In genomic region chr2:152037711-152038110, GRCh38 we compare ENCODE assay signal across 17 cellular contexts.
DNase-seq lines count a peak whose midpoint lies in the region; ATAC-seq and TF ChIP-seq lines count a peak whose summit lies in the region.
"Had no signal": no experiment of that assay in that cellular context is flagged by ENCODE, and none has a peak within 500 bp of the region (broad histone marks: within the 10 kb centered on the region; RNA-seq: fewer than 3 reads in every experiment).

No MANE protein-coding gene starts in this region.

- no peaks in the 10 kb centered on the region for H3K36me3 ChIP-seq in transverse colon
- H3K36me3 ChIP-seq: SJSA1 had no signal

- no peaks in the 10 kb centered on the region for H3K27me3 ChIP-seq in transverse colon

- peak; percentile 82 for ATAC-seq in left cardiac atrium
- ATAC-seq in T-cell (replicated peaks in 1 of 4) = no peak

- H3K4me3 ChIP-seq in transverse colon = no peak overlapping the region
- no peak overlapping the region for H3K4me3 ChIP-seq in coronary artery
- H3K4me3 ChIP-seq: GM23248, SJSA1 had no signal

- peak overlapping the region; percentile 92 for H3K27ac Mint-ChIP-seq in dendritic cell treated with granulocyte-macrophage colony-stimulating factor and Interleukin-4, amounts not matched to agents 40 ng/mL and 50 ng/mL, for 4 days
- no peak overlapping the region for H3K27ac Mint-ChIP-seq in nephron progenitor cell
- H3K27ac Mint-ChIP-seq in T-cell = no peak overlapping the region
- H3K27ac Mint-ChIP-seq: activated T-helper 2 cell treated with anti-CD3 and anti-CD28 coated beads, Interferon-gamma antibody, Interleukin-2, Interleukin-4, amounts not matched to agents 10 μg/mL and 5 μg/mL and 100 μg/mL, durations not matched to agents 14 hours and 24 hours and 36 hours; IgD-negative memory B cell; T-helper 2 cell treated with Interferon-gamma antibody and Interleukin-4, amounts not matched to agents 5 μg/mL and 100 μg/mL, for 36 hours had no signal

- CTCF ChIA-PET in T-cell (lab: Charles Lee) = interaction anchor here (1.3 to 3.0 kb wide), 4 partner anchors 9 to 1483 kb away, joined by 3 to 24 read pairs (median 6); no protein-coding TSS in a partner anchor

- H3K4me3 Mint-ChIP-seq in dendritic cell treated with granulocyte-macrophage colony-stimulating factor and Interleukin-4, amounts not matched to agents 40 ng/mL and 50 ng/mL, for 4 days = no peak overlapping the region
- H3K4me3 Mint-ChIP-seq in nephron progenitor cell = no peak overlapping the region
- H3K4me3 Mint-ChIP-seq in T-cell = no peak overlapping the region
- H3K4me3 Mint-ChIP-seq: IgD-negative memory B cell; neural crest cell; T-helper 2 cell treated with Interferon-gamma antibody and Interleukin-4, amounts not matched to agents 5 μg/mL and 100 μg/mL, for 36 hours had no signal

- TF ChIP-seq CTCF in nephron progenitor cell (IDR thresholded peaks at IDR 0.05) = no peak
- no peak for TF ChIP-seq CTCF in transverse colon (IDR thresholded peaks at IDR 0.05)
- TF ChIP-seq CTCF in coronary artery (IDR thresholded peaks at IDR 0.05) = no peak

- DNase-seq in left cardiac atrium (peak; percentile 52), nephron progenitor cell (peak; percentile 15), transverse colon (peak; percentile 34), T-cell (no peak), GM19238 (ENCODE audit: insufficient read length, low spot score) (no peak), coronary artery (ENCODE audit: low spot score) (no peak)
- DNase-seq: Caco-2; GM23248; NCI-H187; NCI-H510A; stimulated activated CD4-positive, alpha-beta T cell treated with anti-CD3 and anti-CD28 coated beads, Interleukin-4, amount 100 ng/mL, for 1 hour had no signal

- H3K4me1 Mint-ChIP-seq in dendritic cell treated with granulocyte-macrophage colony-stimulating factor and Interleukin-4, amounts not matched to agents 40 ng/mL and 50 ng/mL, for 4 days (ENCODE audit: low read depth) = peaks cover 46% of the 10 kb centered on the region
- H3K4me1 Mint-ChIP-seq in nephron progenitor cell (peaks cover 26% of the 10 kb centered on the region), T-cell (no peaks in the 10 kb centered on the region)
- H3K4me1 Mint-ChIP-seq: IgD-negative memory B cell had no signal

- no peaks in the 10 kb centered on the region for H3K27me3 Mint-ChIP-seq in dendritic cell treated with granulocyte-macrophage colony-stimulating factor and Interleukin-4, amounts not matched to agents 40 ng/mL and 50 ng/mL, for 4 days
- peaks cover 23% of the 10 kb centered on the region for H3K27me3 Mint-ChIP-seq in nephron progenitor cell (ENCODE audit: low read depth, poor library complexity)
- peaks cover 0 to 3% of the 10 kb centered on the region in 2 donors for H3K27me3 Mint-ChIP-seq in T-cell
- H3K27me3 Mint-ChIP-seq: IgD-negative memory B cell had no signal

- WGBS in transverse colon (ENCODE audit: low coverage in 1 of 2), 2 donors = 72 to 80% methylated on average over 1 to 4 of the region's 4 CpGs

- H3K9me3 ChIP-seq in transverse colon = no peaks in the 10 kb centered on the region
- H3K9me3 ChIP-seq: Caco-2, SJSA1 had no signal

- H3K4me1 ChIP-seq in transverse colon = peaks cover 5 to 23% (median 13%) of the 10 kb centered on the region in 4 donors
- H3K4me1 ChIP-seq: SJSA1 had no signal

- H3K27ac ChIP-seq in transverse colon (peak overlapping the region in 3 of 4 donors; percentile 19 to 61 (median 55)), coronary artery (peak overlapping the region in 1 of 2 donors; percentile 64)
- H3K27ac ChIP-seq: GM23248, SJSA1 had no signal

- no peak for TF ChIP-seq EP300 in transverse colon (IDR thresholded peaks at IDR 0.05; ENCODE audit: low read depth)

- no peak for TF ChIP-seq POLR2A in transverse colon (IDR thresholded peaks at IDR 0.05)

- POLR2A ChIA-PET in T-cell (lab: Charles Lee) = no interaction called here

- in situ Hi-C loops in transverse colon (cut with MboI; ENCODE audit: low pct_ligation_motif_present in 1 of 4, low pct_unique_long_range_greater_than_20kb in 1 of 4, low sequenced_read_pairs in 3 of 4) = loop anchor here (25.0 kb wide), 2 partner anchors 125 to 600 kb away; no protein-coding TSS in a partner anchor

- no peaks in the 10 kb centered on the region for H3K36me3 Mint-ChIP-seq in dendritic cell treated with granulocyte-macrophage colony-stimulating factor and Interleukin-4, amounts not matched to agents 40 ng/mL and 50 ng/mL, for 4 days (ENCODE audit: low read depth)
- H3K36me3 Mint-ChIP-seq in nephron progenitor cell (ENCODE audit: low read depth) (no peaks in the 10 kb centered on the region), T-cell (no peaks in the 10 kb centered on the region)
- H3K36me3 Mint-ChIP-seq: IgD-negative memory B cell had no signal

- intact Hi-C loops in dendritic cell treated with granulocyte-macrophage colony-stimulating factor and Interleukin-4, amounts not matched to agents 40 ng/mL and 50 ng/mL, for 4 days (cut with micrococcal nuclease) = loop anchor here (5.0 to 10.0 kb wide), 4 partner anchors 80 to 677 kb away; partner anchors contain the start of genes ARL6IP6 and PRPF40A
- intact Hi-C loops in left cardiac atrium (cut with DNase I) (loop anchor here (5.0 kb wide), 4 partner anchors 135 to 1480 kb away; partner anchors contain the start of gene STAM2 (in 1 of the 2)), transverse colon (cut with DNase I; ENCODE audit: low total_unique reads) (no loop called here)

- no peaks in the 10 kb centered on the region for H3K9me3 Mint-ChIP-seq in dendritic cell treated with granulocyte-macrophage colony-stimulating factor and Interleukin-4, amounts not matched to agents 40 ng/mL and 50 ng/mL, for 4 days
- no peaks in the 10 kb centered on the region for H3K9me3 Mint-ChIP-seq in nephron progenitor cell
- H3K9me3 Mint-ChIP-seq in T-cell = no peaks in the 10 kb centered on the region
- H3K9me3 Mint-ChIP-seq: activated T-helper 2 cell treated with anti-CD3 and anti-CD28 coated beads, Interferon-gamma antibody, Interleukin-2, Interleukin-4, amounts not matched to agents 10 μg/mL and 5 μg/mL and 100 μg/mL, durations not matched to agents 14 hours and 24 hours and 36 hours; IgD-negative memory B cell; neural crest cell; T-helper 2 cell treated with Interferon-gamma antibody and Interleukin-4, amounts not matched to agents 5 μg/mL and 100 μg/mL, for 36 hours had no signal

Comparison
In these comparisons a context has a peak if more than half of its experiments do, and no peak if none do; other contexts are left out.
1. ATAC-seq: peak in left cardiac atrium (2 of 2); none in T-cell (0 of 4).
2. DNase-seq: peak in left cardiac atrium (single experiment), nephron progenitor cell (single experiment) and transverse colon (single experiment); none in T-cell (0 of 34), GM19238 (single experiment) and coronary artery (single experiment).